Comparison of ENCODE assay signal across 8 cellular contexts in genomic region chr17:68435876-68436842, GRCh38. TPM values are rescaled to one million over a fixed set of nuclear protein-coding genes. Genes with fewer than 3 reads are reported as not detected.
DNase-seq lines count a peak whose midpoint lies in the region; ATAC-seq and TF ChIP-seq lines count a peak whose summit lies in the region.

No MANE protein-coding gene starts in this region.

- CTCF ChIA-PET in RWPE1 (lab: Yijun Ruan, JAX), result interaction anchor here (0.6 to 1.4 kb wide), 11 partner anchors 8 to 633 kb away, joined by 3 to 4 read pairs (median 3); partner anchors contain the start of gene AMZ2

- H3K27me3 ChIP-seq in MM.1S (replicated peaks; ENCODE audit: insufficient read depth, low read length) (no peaks in the 10 kb centered on the region), thymus (ENCODE audit: control insufficient read depth, insufficient read depth) (no peaks in the 10 kb centered on the region)

- peak overlapping the region; percentile 94 for H3K4me2 ChIP-seq in MM.1S (ENCODE audit: low read depth, low read length)

- no peaks in the 10 kb centered on the region for H4K20me1 ChIP-seq in MM.1S (ENCODE audit: insufficient read depth, low read length)

- ATAC-seq in GM19397 (IDR thresholded peaks at IDR 0.05; ENCODE audit: unreplicated experiment), result peak; percentile 52

- no peaks in the 10 kb centered on the region for H3K9me3 ChIP-seq in MM.1S (replicated peaks; ENCODE audit: insufficient read depth, low read length)
- H3K9me3 ChIP-seq in thymus (ENCODE audit: control insufficient read depth), result no peaks in the 10 kb centered on the region

- 66% methylated on average over 20 of the region's 20 CpGs for WGBS in thymus

- H3K4me1 ChIP-seq in MM.1S (ENCODE audit: low read length) (peaks cover 50% of the 10 kb centered on the region), thymus (ENCODE audit: control insufficient read depth, insufficient read depth, low read length) (peaks cover 13% of the 10 kb centered on the region)

- DNase-seq in AML-193 (lab: John Stamatoyannopoulos, UW) (peak; percentile 89 to 90), MM.1S (peak; percentile 82), RWPE1 (ENCODE audit: low spot score) (peak; percentile 61), foreskin fibroblast (peak; percentile 82 to 94), occipital lobe (lab: John Stamatoyannopoulos, UW) (peak; percentile 10)
- peak; percentile 63 to 72 for DNase-seq in activated T-helper 1 cell treated with anti-CD3 and anti-CD28 coated beads, Interleukin-2, amount 50 U/mL, for 16 hours (ENCODE audit: low read depth in 1 of 2, low spot score in 1 of 2)

- no peaks in the 10 kb centered on the region for H3K79me2 ChIP-seq in MM.1S (ENCODE audit: low read length)

- POLR2A ChIA-PET in RWPE1 (lab: Yijun Ruan, JAX; ENCODE audit: low non-redundant PET), result interaction anchor here (0.9 kb wide), 1 partner anchor 21 kb away, joined by 6 read pairs; the partner anchor contains the start of gene WIPI1

- peak overlapping the region; percentile 29; the same call in 1 of the 2 replicates for H2AFZ ChIP-seq in MM.1S (ENCODE audit: low read length)

- H3K9ac ChIP-seq in MM.1S (ENCODE audit: low read length), result peak overlapping the region; percentile 67

- no peaks in the 10 kb centered on the region for H3K9me2 ChIP-seq in MM.1S (replicated peaks; ENCODE audit: insufficient read depth, low read length)

- peak; percentile 77 for TF ChIP-seq CTCF in MM.1S (IDR thresholded peaks at IDR 0.05; ENCODE audit: low read length)
- peak; percentile 95 for TF ChIP-seq CTCF in RWPE1 (conservative IDR thresholded peaks at IDR 0.05; ENCODE audit: low read depth)
- peak; percentile 93 for TF ChIP-seq CTCF in foreskin fibroblast (IDR thresholded peaks at IDR 0.05; ENCODE audit: low read depth, low read length)

- H3K4me3 ChIP-seq in MM.1S (ENCODE audit: low read length) (no peak overlapping the region), foreskin fibroblast (ENCODE audit: low read depth in 1 of 2, low read length in 2 of 2) (no peak overlapping the region), thymus (ENCODE audit: low read length) (no peak overlapping the region)

- H3K27ac ChIP-seq in MM.1S (ENCODE audit: low read length) (peak overlapping the region; percentile 98), RWPE1 (peak overlapping the region; percentile 21; the same call in 1 of the 2 replicates), thymus (ENCODE audit: low read depth) (peak overlapping the region; percentile 15)

- peaks cover 47% of the 10 kb centered on the region for H3F3A ChIP-seq in MM.1S (ENCODE audit: insufficient read depth, low read length)

- peaks cover 10% of the 10 kb centered on the region; the same call in 1 of the 2 replicates for H3K36me3 ChIP-seq in MM.1S (replicated peaks; ENCODE audit: insufficient read depth, low read length)
- H3K36me3 ChIP-seq in thymus (ENCODE audit: control insufficient read depth, insufficient read depth), result no peaks in the 10 kb centered on the region

RNA-seq across cellular contexts. Expression of gene WIPI1, which starts 21.1 kb away (rescaled TPM):
- 10.5 TPM for total RNA-seq in occipital lobe
- 17.8 TPM for polyA plus RNA-seq in thymus

Comparison
In these comparisons a context has a peak if more than half of its experiments do, and no peak if none do; other contexts are left out.
1. DNase-seq: peak in every context shown above with its lines; median percentile 90 in AML-193; 88 in foreskin fibroblast; 82 in MM.1S; 68 in activated T-helper 1 cell treated with anti-CD3 and anti-CD28 coated beads, Interleukin-2, amount 50 U/mL, for 16 hours; 61 in RWPE1; 10 in occipital lobe.
2. H3K27ac ChIP-seq: peak in every context shown above with its lines; median percentile 98 in MM.1S; 21 in RWPE1; 15 in thymus.